Comparison of ENCODE assay signal across 15 cellular contexts in genomic region chr18:39232937-39233336, GRCh38.
DNase-seq lines count a peak whose midpoint lies in the region; TF ChIP-seq lines count a peak whose summit lies in the region.
"Had no signal": no experiment of that assay in that cellular context is flagged by ENCODE, and none has a peak within 500 bp of the region (broad histone marks: within the 10 kb centered on the region; RNA-seq: fewer than 3 reads in every experiment).

No MANE protein-coding gene starts in this region.

- no peak overlapping the region for H3K4me3 ChIP-seq in HEK293 (ENCODE audit: low read depth, low read length)
- no peak overlapping the region for H3K4me3 ChIP-seq in MM.1S (ENCODE audit: low read length)
- H3K4me3 ChIP-seq: HAP-1 had no signal

- H3K27me3 Mint-ChIP-seq in nephron (ENCODE audit: low read depth) (no peaks in the 10 kb centered on the region), progenitor cell of endocrine pancreas (no peaks in the 10 kb centered on the region)
- H3K27me3 Mint-ChIP-seq: CD4-positive, alpha-beta memory T cell had no signal

- H3K4me1 ChIP-seq in HEK293 (ENCODE audit: control insufficient read depth, insufficient read depth, low read length) (no peaks in the 10 kb centered on the region), MM.1S (ENCODE audit: low read length) (no peaks in the 10 kb centered on the region)
- H3K4me1 ChIP-seq: HAP-1 had no signal

- H3K27me3 ChIP-seq in MM.1S (replicated peaks; ENCODE audit: insufficient read depth, low read length), result no peaks in the 10 kb centered on the region

- TF ChIP-seq CTCF in HEK293 (tag by site-specific recombination; IDR thresholded peaks at IDR 0.05) (no peak), nephron (IDR thresholded peaks at IDR 0.05; ENCODE audit: unreplicated experiment in 3 of 3) (no peak), progenitor cell of endocrine pancreas (IDR thresholded peaks at IDR 0.05; ENCODE audit: unreplicated experiment) (no peak), MM.1S (IDR thresholded peaks at IDR 0.05; ENCODE audit: low read length) (no peak)

- no peaks in the 10 kb centered on the region for H3K79me2 ChIP-seq in MM.1S (ENCODE audit: low read length)

- H3K27ac Mint-ChIP-seq in nephron (peak overlapping the region in 2 of 3 experiments; percentile 14 to 66), progenitor cell of endocrine pancreas (peak overlapping the region; percentile 41)
- H3K27ac Mint-ChIP-seq: CD4-positive, alpha-beta memory T cell had no signal

- H3K9me3 ChIP-seq in HEK293 (ENCODE audit: control insufficient read depth, insufficient read depth, low read depth, low read length) (no peaks in the 10 kb centered on the region), MM.1S (replicated peaks; ENCODE audit: insufficient read depth, low read length) (no peaks in the 10 kb centered on the region)
- H3K9me3 ChIP-seq: HAP-1 had no signal

- no peaks in the 10 kb centered on the region for H4K20me1 ChIP-seq in MM.1S (ENCODE audit: insufficient read depth, low read length)

- H2AFZ ChIP-seq in MM.1S (ENCODE audit: low read length), result no peak overlapping the region

- H3K4me1 Mint-ChIP-seq in nephron, result peaks cover 12% of the 10 kb centered on the region
- H3K4me1 Mint-ChIP-seq in progenitor cell of endocrine pancreas (ENCODE audit: low read depth), result peaks cover 7% of the 10 kb centered on the region
- H3K4me1 Mint-ChIP-seq: CD4-positive, alpha-beta memory T cell had no signal

- peaks cover 3% of the 10 kb centered on the region for H3K36me3 Mint-ChIP-seq in nephron (ENCODE audit: low read depth)
- H3K36me3 Mint-ChIP-seq in progenitor cell of endocrine pancreas (ENCODE audit: insufficient read depth), result peaks cover 9% of the 10 kb centered on the region
- H3K36me3 Mint-ChIP-seq: CD4-positive, alpha-beta memory T cell had no signal

- H3F3A ChIP-seq in MM.1S (ENCODE audit: insufficient read depth, low read length), result no peaks in the 10 kb centered on the region

- peaks cover 15% of the 10 kb centered on the region for H3K9me3 Mint-ChIP-seq in nephron
- H3K9me3 Mint-ChIP-seq in progenitor cell of endocrine pancreas (ENCODE audit: low read depth), result peaks cover 13% of the 10 kb centered on the region

- H3K9me2 ChIP-seq in MM.1S (replicated peaks; ENCODE audit: insufficient read depth, low read length), result no peaks in the 10 kb centered on the region

- DNase-seq in D341Med (ENCODE audit: low spot score), result peak; percentile 12
- no peak for DNase-seq in progenitor cell of endocrine pancreas (ENCODE audit: low spot score, unreplicated experiment)
- DNase-seq in NCI-H187 (lab: John Stamatoyannopoulos, UW), result no peak
- no peak for DNase-seq in MM.1S
- DNase-seq in erythroblast (lab: John Stamatoyannopoulos, UW), result no peak
- DNase-seq: C1 segment of cervical spinal cord; Calu3; CD4-positive, alpha-beta memory T cell; COR-L47; DMS153; DND-41; GOT3 had no signal

- H3K9ac ChIP-seq in MM.1S (ENCODE audit: low read length), result no peak overlapping the region

- H3K36me3 ChIP-seq in HEK293 (ENCODE audit: control insufficient read depth in 2 of 2, insufficient read depth in 1 of 2, low read length in 2 of 2) (no peaks in the 10 kb centered on the region), MM.1S (replicated peaks; ENCODE audit: insufficient read depth, low read length) (no peaks in the 10 kb centered on the region)
- H3K36me3 ChIP-seq: HAP-1 had no signal

- H3K27ac ChIP-seq in HEK293 (ENCODE audit: extremely low read depth, low read depth, low read length), result no peak overlapping the region
- H3K27ac ChIP-seq in MM.1S (ENCODE audit: low read length), result no peak overlapping the region

- H3K4me3 Mint-ChIP-seq in nephron (no peak overlapping the region), progenitor cell of endocrine pancreas (ENCODE audit: low read depth) (no peak overlapping the region)
- H3K4me3 Mint-ChIP-seq: CD4-positive, alpha-beta memory T cell had no signal

- POLR2A ChIA-PET in HEK293 (lab: Yijun Ruan, JAX), result no interaction called here

- H3K4me2 ChIP-seq in MM.1S (ENCODE audit: low read depth, low read length), result no peak overlapping the region

- no peak for TF ChIP-seq POLR2A in erythroblast (IDR thresholded peaks at IDR 0.05; ENCODE audit: low read length)

- CTCF ChIA-PET in HEK293 (lab: Yijun Ruan, JAX), result no interaction called here

TF ChIP-seq in HEK293, 187 proteins besides CTCF, POLR2A, EP300 and RAD21:
- TF ChIP-seq ZNF677 (tag by site-specific recombination; IDR thresholded peaks at IDR 0.05) (no peak), ZNF10 (tag by site-specific recombination; IDR thresholded peaks at IDR 0.05) (no peak), ZEB2 (tag by site-specific recombination; IDR thresholded peaks at IDR 0.05) (no peak), MZF1 (tag by site-specific recombination; IDR thresholded peaks at IDR 0.05; ENCODE audit: borderline replicate concordance) (no peak), ZFHX2 (tag by site-specific recombination; conservative IDR thresholded peaks at IDR 0.05) (0 out of 2 replicates have a peak, but pooled peaks have one; percentile 20)
